In the genomic region with DNA sequence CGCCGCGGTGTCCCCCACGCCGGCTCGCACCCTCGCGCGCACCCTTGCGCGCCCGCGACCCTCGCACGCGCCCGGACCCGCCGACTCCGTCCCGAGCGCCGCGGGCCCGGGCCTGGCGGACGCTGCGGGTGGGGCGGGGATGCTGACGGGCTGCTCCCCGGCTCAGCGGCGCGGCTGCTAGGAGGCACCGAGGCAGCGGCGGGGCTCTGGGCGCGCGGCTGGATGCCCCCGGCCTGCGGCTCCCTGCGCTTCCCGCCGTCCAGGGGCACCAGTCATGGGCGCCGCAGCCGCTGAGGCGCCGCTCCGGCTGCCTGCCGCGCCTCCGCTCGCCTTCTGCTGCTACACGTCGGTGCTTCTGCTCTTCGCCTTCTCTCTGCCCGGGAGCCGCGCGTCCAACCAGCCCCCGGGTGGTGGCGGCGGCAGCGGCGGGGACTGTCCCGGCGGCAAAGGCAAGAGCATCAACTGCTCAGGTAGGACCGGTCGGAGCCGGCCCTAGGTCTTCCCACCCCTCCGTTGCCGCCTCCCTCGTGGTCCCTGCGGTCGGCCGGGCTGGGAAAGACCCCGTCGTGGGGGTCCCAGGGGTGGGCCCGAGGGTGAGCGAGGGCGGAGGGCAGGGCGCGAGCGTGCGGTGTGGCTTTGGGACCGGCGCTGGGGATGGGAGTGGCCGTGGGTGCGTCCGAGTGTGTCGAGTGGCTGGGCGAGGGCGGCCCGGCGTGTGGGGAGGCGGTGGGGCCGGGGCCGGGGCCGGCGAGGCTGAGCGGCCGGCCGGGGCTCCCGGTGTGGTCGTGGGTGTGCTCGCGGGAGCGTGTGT, we compare ENCODE assay signal across 8 cellular contexts. TPM values are rescaled to one million over a fixed set of nuclear protein-coding genes. Genes with fewer than 3 reads are reported as not detected.
DNase-seq lines count a peak whose midpoint lies in the region; ATAC-seq and TF ChIP-seq lines count a peak whose summit lies in the region.

No MANE protein-coding gene starts in this region.

- peak overlapping the region; percentile 64 to 75 for H3K4me3 Mint-ChIP-seq in CD14-positive monocyte

- H3K9me3 ChIP-seq in iPS-20b (ENCODE audit: insufficient read depth, low read depth, low read length): no peaks in the 10 kb centered on the region
- H3K9me3 ChIP-seq in spleen: no peaks in the 10 kb centered on the region

- TF ChIP-seq CTCF in CD14-positive monocyte (IDR thresholded peaks at IDR 0.05) (no peak), spleen (IDR thresholded peaks at IDR 0.05 in 8 of 11, conservative IDR thresholded peaks at IDR 0.05 in 3 of 11) (no peak)

- DNase-seq in CD14-positive monocyte (ENCODE audit: low spot score) (no peak), astrocyte of the hippocampus (ENCODE audit: low read depth, low spot score) (peak; percentile 78), spleen (peak; percentile 78), ureter (ENCODE audit: low spot score) (no peak)

- ATAC-seq in GM19395 (IDR thresholded peaks at IDR 0.05; ENCODE audit: unreplicated experiment): peak; percentile 79
- peak; percentile 51 for ATAC-seq in HG03457 (IDR thresholded peaks at IDR 0.05; ENCODE audit: unreplicated experiment)
- peak; percentile 82 for ATAC-seq in SK-N-SH treated with all-trans-retinoic acid at 6 μM for 48 hours

- TF ChIP-seq POLR2A in spleen (IDR thresholded peaks at IDR 0.05): no peak

- intact Hi-C loops in CD14-positive monocyte (cut with micrococcal nuclease): no loop called here
- intact Hi-C loops in spleen (cut with DNase I; ENCODE audit: low total_unique reads): no loop called here

- H3K36me3 ChIP-seq in iPS-20b (ENCODE audit: insufficient read depth, low read depth, low read length) (no peaks in the 10 kb centered on the region), spleen (no peaks in the 10 kb centered on the region)

- H3K27me3 ChIP-seq in iPS-20b (ENCODE audit: insufficient read depth, low read length) (no peaks in the 10 kb centered on the region), spleen (replicated peaks in 1 of 7) (peaks cover 0 to 43% (median 23%) of the 10 kb centered on the region in 7 donors)

- peak overlapping the region; percentile 64 for H3K27ac ChIP-seq in iPS-20b (ENCODE audit: low read length)
- H3K27ac ChIP-seq in spleen: no peak overlapping the region

- 0 to 1% (median 1%) methylated on average over 9 to 110 of the region's 110 CpGs for WGBS in spleen, 5 donors

- H3K27ac Mint-ChIP-seq in CD14-positive monocyte: no peak overlapping the region

- peaks cover 0 to 4% (median 2%) of the 10 kb centered on the region in 7 donors for H3K9me3 Mint-ChIP-seq in CD14-positive monocyte

- peaks cover 15% of the 10 kb centered on the region for H3K4me1 Mint-ChIP-seq in CD14-positive monocyte

- peak overlapping the region; percentile 92; the same call in 1 of the 2 replicates for H3K9ac ChIP-seq in iPS-20b (ENCODE audit: low read depth, low read length)

- peaks cover 15% of the 10 kb centered on the region; the same call in 1 of the 2 replicates for H3K4me1 ChIP-seq in iPS-20b (ENCODE audit: insufficient read depth, low read length)
- peaks cover 0 to 20% (median 14%) of the 10 kb centered on the region in 6 donors for H3K4me1 ChIP-seq in spleen

- peaks cover 35 to 54% (median 41%) of the 10 kb centered on the region in 3 donors for H3K27me3 Mint-ChIP-seq in CD14-positive monocyte (ENCODE audit: low read depth in 3 of 3)

- peak overlapping the region; percentile 98 for H3K4me3 ChIP-seq in iPS-20b (ENCODE audit: low read length)
- peak overlapping the region; percentile 19 to 78 (median 52) for H3K4me3 ChIP-seq in spleen

- H3K36me3 Mint-ChIP-seq in CD14-positive monocyte: peaks cover 0 to 7% of the 10 kb centered on the region in 2 donors

TF ChIP-seq in SK-N-SH treated with all-trans-retinoic acid at 6 μM for 48 hours, 23 proteins besides CTCF, POLR2A, EP300 and RAD21:
- no peak for TF ChIP-seq ZC3H10 (CRISPR knock-in tag; IDR thresholded peaks at IDR 0.05)
- TF ChIP-seq OSR1 (CRISPR knock-in tag; IDR thresholded peaks at IDR 0.05): no peak
- TF ChIP-seq, protein P1, sequence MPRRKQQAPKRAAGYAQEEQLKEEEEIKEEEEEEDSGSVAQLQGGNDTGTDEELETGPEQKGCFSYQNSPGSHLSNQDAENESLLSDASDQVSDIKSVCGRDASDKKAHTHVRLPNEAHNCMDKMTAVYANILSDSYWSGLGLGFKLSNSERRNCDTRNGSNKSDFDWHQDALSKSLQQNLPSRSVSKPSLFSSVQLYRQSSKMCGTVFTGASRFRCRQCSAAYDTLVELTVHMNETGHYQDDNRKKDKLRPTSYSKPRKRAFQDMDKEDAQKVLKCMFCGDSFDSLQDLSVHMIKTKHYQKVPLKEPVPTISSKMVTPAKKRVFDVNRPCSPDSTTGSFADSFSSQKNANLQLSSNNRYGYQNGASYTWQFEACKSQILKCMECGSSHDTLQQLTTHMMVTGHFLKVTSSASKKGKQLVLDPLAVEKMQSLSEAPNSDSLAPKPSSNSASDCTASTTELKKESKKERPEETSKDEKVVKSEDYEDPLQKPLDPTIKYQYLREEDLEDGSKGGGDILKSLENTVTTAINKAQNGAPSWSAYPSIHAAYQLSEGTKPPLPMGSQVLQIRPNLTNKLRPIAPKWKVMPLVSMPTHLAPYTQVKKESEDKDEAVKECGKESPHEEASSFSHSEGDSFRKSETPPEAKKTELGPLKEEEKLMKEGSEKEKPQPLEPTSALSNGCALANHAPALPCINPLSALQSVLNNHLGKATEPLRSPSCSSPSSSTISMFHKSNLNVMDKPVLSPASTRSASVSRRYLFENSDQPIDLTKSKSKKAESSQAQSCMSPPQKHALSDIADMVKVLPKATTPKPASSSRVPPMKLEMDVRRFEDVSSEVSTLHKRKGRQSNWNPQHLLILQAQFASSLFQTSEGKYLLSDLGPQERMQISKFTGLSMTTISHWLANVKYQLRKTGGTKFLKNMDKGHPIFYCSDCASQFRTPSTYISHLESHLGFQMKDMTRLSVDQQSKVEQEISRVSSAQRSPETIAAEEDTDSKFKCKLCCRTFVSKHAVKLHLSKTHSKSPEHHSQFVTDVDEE (CRISPR knock-in tag; IDR thresholded peaks at IDR 0.05): no peak
- TF ChIP-seq CSRNP3 (CRISPR knock-in tag; IDR thresholded peaks at IDR 0.05): no peak
- TF ChIP-seq GLIS3 (CRISPR knock-in tag; IDR thresholded peaks at IDR 0.05): no peak
- no peak for TF ChIP-seq ZNF565 (CRISPR knock-in tag; conservative IDR thresholded peaks at IDR 0.05; ENCODE audit: low read depth)
- no peak for TF ChIP-seq ESRRG (CRISPR knock-in tag; IDR thresholded peaks at IDR 0.05)
- TF ChIP-seq ISL1 (CRISPR knock-in tag; IDR thresholded peaks at IDR 0.05): no peak
- no peak for TF ChIP-seq TCF4 (CRISPR knock-in tag; IDR thresholded peaks at IDR 0.05; ENCODE audit: borderline replicate concordance)
- no peak for TF ChIP-seq ZNF8 (CRISPR knock-in tag; IDR thresholded peaks at IDR 0.05)

RNA-seq across cellular contexts. Expression of gene TMEFF1, which starts 0.5 kb away (rescaled TPM):
- polyA plus RNA-seq in CD14-positive monocyte (not detected), spleen (under 1 TPM in 2 of 3 donors, not detected in 1; 0.03 to 0.05 TPM)
- total RNA-seq in spleen (under 1 TPM in 1 of 7 donors, not detected in 6; 0.13 TPM), ureter (not detected)

RNA-seq across cellular contexts. Expression of gene MSANTD3, which starts 46.5 kb away (rescaled TPM):
- 1 to 10 TPM in 1 of 2 donors, under 1 TPM in 1; 0.82 to 1.7 TPM for polyA plus RNA-seq in CD14-positive monocyte
- total RNA-seq in spleen: 10 to 100 TPM in 6 of 7 donors, 1 to 10 TPM in 1; 7.4 to 20.8 (median 13.1) TPM
- polyA plus RNA-seq in spleen: 10 to 100 TPM in 1 of 3 donors, 1 to 10 TPM in 2; 8.7 to 10.4 (median 9.0) TPM
- 12.3 TPM for total RNA-seq in ureter

Comparison
In these comparisons a context has a peak if more than half of its experiments do, and no peak if none do; other contexts are left out.
1. DNase-seq: peak in astrocyte of the hippocampus (single experiment) and spleen (single experiment); none in CD14-positive monocyte (single experiment) and ureter (single experiment).
2. Peak in every context shown above with its lines, with median percentiles within 50 percentile points of each other: ATAC-seq.